2 cellular contexts compared by ENCODE assay signal in the genomic region with DNA sequence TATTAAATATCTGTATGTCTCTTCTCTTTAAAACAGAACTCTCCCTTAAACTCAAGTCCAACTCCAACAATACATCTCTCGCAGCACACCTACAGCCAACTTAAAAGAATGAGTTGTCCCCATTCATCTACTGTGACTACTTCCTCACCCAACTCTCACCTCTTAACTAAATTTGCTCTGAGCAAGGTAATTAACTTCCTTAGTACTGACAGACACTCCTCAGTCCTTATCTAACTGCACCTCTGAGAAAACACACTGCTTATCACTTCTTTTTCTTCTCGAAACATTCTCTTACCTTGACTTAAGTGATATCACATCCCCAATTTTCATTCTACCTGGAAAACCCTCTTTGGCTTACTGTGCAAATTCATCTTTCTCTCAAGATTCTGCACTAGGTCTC.
TF ChIP-seq lines count a peak whose summit lies in the region.

No MANE protein-coding gene starts in this region.

TF ChIP-seq in GM23338, 12 proteins besides CTCF, POLR2A, EP300 and RAD21 (continued from another document):
- TF ChIP-seq NANOG (IDR thresholded peaks at IDR 0.05; ENCODE audit: borderline replicate concordance) = no peak
- TF ChIP-seq CREB1 (CRISPR knock-in tag; IDR thresholded peaks at IDR 0.05; ENCODE audit: low read depth) = no peak
- no peak for TF ChIP-seq STAT1 (IDR thresholded peaks at IDR 0.05; ENCODE audit: unreplicated experiment)
- no peak for TF ChIP-seq ETS1 (IDR thresholded peaks at IDR 0.05)
- no peak for TF ChIP-seq REST (IDR thresholded peaks at IDR 0.05; ENCODE audit: unreplicated experiment)
- TF ChIP-seq, protein P1, sequence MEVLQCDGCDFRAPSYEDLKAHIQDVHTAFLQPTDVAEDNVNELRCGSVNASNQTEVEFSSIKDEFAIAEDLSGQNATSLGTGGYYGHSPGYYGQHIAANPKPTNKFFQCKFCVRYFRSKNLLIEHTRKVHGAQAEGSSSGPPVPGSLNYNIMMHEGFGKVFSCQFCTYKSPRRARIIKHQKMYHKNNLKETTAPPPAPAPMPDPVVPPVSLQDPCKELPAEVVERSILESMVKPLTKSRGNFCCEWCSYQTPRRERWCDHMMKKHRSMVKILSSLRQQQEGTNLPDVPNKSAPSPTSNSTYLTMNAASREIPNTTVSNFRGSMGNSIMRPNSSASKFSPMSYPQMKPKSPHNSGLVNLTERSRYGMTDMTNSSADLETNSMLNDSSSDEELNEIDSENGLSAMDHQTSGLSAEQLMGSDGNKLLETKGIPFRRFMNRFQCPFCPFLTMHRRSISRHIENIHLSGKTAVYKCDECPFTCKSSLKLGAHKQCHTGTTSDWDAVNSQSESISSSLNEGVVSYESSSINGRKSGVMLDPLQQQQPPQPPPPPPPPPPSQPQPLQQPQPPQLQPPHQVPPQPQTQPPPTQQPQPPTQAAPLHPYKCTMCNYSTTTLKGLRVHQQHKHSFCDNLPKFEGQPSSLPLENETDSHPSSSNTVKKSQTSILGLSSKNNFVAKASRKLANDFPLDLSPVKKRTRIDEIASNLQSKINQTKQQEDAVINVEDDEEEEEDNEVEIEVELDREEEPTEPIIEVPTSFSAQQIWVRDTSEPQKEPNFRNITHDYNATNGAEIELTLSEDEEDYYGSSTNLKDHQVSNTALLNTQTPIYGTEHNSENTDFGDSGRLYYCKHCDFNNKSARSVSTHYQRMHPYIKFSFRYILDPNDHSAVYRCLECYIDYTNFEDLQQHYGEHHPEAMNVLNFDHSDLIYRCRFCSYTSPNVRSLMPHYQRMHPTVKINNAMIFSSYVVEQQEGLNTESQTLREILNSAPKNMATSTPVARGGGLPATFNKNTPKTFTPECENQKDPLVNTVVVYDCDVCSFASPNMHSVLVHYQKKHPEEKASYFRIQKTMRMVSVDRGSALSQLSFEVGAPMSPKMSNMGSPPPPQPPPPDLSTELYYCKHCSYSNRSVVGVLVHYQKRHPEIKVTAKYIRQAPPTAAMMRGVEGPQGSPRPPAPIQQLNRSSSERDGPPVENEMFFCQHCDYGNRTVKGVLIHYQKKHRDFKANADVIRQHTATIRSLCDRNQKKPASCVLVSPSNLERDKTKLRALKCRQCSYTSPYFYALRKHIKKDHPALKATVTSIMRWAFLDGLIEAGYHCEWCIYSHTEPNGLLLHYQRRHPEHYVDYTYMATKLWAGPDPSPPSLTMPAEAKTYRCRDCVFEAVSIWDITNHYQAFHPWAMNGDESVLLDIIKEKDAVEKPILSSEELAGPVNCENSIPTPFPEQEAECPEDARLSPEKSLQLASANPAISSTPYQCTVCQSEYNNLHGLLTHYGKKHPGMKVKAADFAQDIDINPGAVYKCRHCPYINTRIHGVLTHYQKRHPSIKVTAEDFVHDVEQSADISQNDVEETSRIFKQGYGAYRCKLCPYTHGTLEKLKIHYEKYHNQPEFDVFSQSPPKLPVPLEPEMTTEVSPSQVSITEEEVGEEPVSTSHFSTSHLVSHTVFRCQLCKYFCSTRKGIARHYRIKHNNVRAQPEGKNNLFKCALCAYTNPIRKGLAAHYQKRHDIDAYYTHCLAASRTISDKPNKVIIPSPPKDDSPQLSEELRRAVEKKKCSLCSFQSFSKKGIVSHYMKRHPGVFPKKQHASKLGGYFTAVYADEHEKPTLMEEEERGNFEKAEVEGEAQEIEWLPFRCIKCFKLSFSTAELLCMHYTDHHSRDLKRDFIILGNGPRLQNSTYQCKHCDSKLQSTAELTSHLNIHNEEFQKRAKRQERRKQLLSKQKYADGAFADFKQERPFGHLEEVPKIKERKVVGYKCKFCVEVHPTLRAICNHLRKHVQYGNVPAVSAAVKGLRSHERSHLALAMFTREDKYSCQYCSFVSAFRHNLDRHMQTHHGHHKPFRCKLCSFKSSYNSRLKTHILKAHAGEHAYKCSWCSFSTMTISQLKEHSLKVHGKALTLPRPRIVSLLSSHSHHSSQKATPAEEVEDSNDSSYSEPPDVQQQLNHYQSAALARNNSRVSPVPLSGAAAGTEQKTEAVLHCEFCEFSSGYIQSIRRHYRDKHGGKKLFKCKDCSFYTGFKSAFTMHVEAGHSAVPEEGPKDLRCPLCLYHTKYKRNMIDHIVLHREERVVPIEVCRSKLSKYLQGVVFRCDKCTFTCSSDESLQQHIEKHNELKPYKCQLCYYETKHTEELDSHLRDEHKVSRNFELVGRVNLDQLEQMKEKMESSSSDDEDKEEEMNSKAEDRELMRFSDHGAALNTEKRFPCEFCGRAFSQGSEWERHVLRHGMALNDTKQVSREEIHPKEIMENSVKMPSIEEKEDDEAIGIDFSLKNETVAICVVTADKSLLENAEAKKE (CRISPR knock-in tag; IDR thresholded peaks at IDR 0.05) = no peak
- TF ChIP-seq JUNB (IDR thresholded peaks at IDR 0.05; ENCODE audit: unreplicated experiment) = no peak
- no peak for TF ChIP-seq ZNF331 (CRISPR knock-in tag; IDR thresholded peaks at IDR 0.05; ENCODE audit: low read depth)

TF ChIP-seq in K562, 482 proteins besides CTCF, POLR2A, EP300 and RAD21 (continues in another document):
- TF ChIP-seq JUN (IDR thresholded peaks at IDR 0.05; ENCODE audit: borderline replicate concordance, low read depth, low read length) (no peak), JUN (CRISPR knock-in tag; IDR thresholded peaks at IDR 0.05; ENCODE audit: borderline replicate concordance) (no peak), RBM22 (IDR thresholded peaks at IDR 0.05; ENCODE audit: low read depth, low read length, poor library complexity, severe bottlenecking) (no peak), CBFA2T3 (IDR thresholded peaks at IDR 0.05) (0 out of 2 replicates have a peak, but pooled peaks have one; percentile 5), PREB (CRISPR knock-in tag; IDR thresholded peaks at IDR 0.05) (no peak), ZBTB1 (CRISPR knock-in tag; IDR thresholded peaks at IDR 0.05; ENCODE audit: borderline replicate concordance, low read depth) (no peak), PCBP2 (IDR thresholded peaks at IDR 0.05; ENCODE audit: low read depth, low read length, poor library complexity, severe bottlenecking) (no peak), TCF15 (CRISPR knock-in tag; IDR thresholded peaks at IDR 0.05) (no peak), RREB1 (CRISPR knock-in tag; IDR thresholded peaks at IDR 0.05) (no peak)
- TF ChIP-seq, protein P2, sequence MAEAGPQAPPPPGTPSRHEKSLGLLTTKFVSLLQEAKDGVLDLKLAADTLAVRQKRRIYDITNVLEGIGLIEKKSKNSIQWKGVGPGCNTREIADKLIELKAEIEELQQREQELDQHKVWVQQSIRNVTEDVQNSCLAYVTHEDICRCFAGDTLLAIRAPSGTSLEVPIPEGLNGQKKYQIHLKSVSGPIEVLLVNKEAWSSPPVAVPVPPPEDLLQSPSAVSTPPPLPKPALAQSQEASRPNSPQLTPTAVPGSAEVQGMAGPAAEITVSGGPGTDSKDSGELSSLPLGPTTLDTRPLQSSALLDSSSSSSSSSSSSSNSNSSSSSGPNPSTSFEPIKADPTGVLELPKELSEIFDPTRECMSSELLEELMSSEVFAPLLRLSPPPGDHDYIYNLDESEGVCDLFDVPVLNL (CRISPR knock-in tag; IDR thresholded peaks at IDR 0.05; ENCODE audit: low read depth) = no peak
- TF ChIP-seq, protein P3, sequence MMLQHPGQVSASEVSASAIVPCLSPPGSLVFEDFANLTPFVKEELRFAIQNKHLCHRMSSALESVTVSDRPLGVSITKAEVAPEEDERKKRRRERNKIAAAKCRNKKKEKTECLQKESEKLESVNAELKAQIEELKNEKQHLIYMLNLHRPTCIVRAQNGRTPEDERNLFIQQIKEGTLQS (IDR thresholded peaks at IDR 0.05) = no peak
- TF ChIP-seq, protein P3 (CRISPR knock-in tag; conservative IDR thresholded peaks at IDR 0.05) = no peak
- TF ChIP-seq, protein P4, sequence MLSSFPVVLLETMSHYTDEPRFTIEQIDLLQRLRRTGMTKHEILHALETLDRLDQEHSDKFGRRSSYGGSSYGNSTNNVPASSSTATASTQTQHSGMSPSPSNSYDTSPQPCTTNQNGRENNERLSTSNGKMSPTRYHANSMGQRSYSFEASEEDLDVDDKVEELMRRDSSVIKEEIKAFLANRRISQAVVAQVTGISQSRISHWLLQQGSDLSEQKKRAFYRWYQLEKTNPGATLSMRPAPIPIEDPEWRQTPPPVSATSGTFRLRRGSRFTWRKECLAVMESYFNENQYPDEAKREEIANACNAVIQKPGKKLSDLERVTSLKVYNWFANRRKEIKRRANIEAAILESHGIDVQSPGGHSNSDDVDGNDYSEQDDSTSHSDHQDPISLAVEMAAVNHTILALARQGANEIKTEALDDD (IDR thresholded peaks at IDR 0.05) = 0 out of 2 replicates have a peak, but pooled peaks have one; percentile 31
